Comparison of ENCODE assay signal across 8 cellular contexts in the genomic region with DNA sequence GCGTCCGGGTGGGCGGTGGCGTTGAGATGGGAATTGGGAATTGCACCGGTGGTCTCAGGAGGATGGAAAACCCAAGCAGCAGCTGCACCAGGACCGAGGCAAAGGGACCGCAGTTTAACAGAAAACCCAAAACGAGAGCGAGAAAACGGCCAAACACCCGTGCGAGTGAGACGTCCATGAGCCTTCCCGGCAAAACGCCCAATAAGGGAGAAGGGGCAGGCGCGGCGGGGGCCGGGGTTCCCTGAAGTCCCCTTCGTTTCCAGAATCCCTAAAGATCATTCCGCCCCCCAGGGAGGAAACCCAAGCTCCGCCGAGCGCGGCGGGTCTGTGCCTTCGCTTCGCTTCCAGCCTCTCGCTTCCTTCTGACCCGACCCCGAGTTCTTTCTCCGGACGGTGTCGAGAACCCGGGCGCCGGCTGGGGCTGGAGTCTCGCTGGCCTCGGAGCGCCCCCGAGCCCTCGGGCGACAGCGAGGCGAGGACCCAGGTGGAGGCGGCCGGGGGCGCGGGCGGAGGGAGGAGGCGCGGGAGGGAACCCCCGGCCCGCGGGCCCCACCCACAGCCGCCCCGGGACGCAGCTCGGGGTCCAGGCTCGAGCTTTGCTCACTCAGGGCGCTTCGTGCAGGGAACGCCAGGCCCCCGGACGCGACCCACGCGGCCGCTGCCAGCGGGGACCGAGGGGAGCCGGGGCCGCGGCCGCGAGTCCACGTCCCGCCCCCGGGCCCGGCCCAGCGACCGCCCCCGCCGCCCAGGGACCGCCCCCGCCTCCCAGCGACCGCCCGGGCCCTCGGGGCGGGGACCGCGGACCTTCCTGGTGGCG. TPM values are rescaled to one million over a fixed set of nuclear protein-coding genes. Genes with fewer than 3 reads are reported as not detected.
DNase-seq lines count a peak whose midpoint lies in the region; ATAC-seq and TF ChIP-seq lines count a peak whose summit lies in the region.

A gene (plus strand): TSS at position 799 of the 817 bp plus-strand sequence. CDS start 691 bp downstream, outside the sequence.

- ATAC-seq in HCT116 = peak; percentile 90
- peak; percentile 20 to 33 for ATAC-seq in activated T-cell treated with anti-CD3 and anti-CD28 coated beads, Interleukin-2, amount 50 U/mL, for 4 hours

- no peak for TF ChIP-seq RAD21 in HCT116 (IDR thresholded peaks at IDR 0.05; ENCODE audit: low read depth)

- TF ChIP-seq CTCF in HCT116 (IDR thresholded peaks at IDR 0.05 in 2 of 3, conservative IDR thresholded peaks at IDR 0.05 in 1 of 3; ENCODE audit: borderline replicate concordance in 1 of 3, insufficient read depth in 1 of 3, low read depth in 2 of 3, low read length in 2 of 3) = no peak
- TF ChIP-seq CTCF in fibroblast of pulmonary artery (IDR thresholded peaks at IDR 0.05; ENCODE audit: low read length, missing control alignments) = no peak
- TF ChIP-seq CTCF in nephron progenitor cell (IDR thresholded peaks at IDR 0.05) = no peak

- intact Hi-C loops in HCT116 (cut with micrococcal nuclease) = loop anchor here (5.0 kb wide), 1 partner anchor 51 kb away; a partner anchor contains a TSS

- RAD21 ChIA-PET in HCT116 (lab: Charles Lee; ENCODE audit: low non-redundant PET in 1 of 2, low total read pairs in 2 of 2, uncharacterized antibody in 2 of 2, unreplicated experiment in 2 of 2) = no interaction called here

- no peaks in the 10 kb centered on the region for H3K27me3 ChIP-seq in HCT116 (ENCODE audit: insufficient read depth, low read length)

- peak within 1 kb of the TSS; percentile 19 for H3K27ac Mint-ChIP-seq in nephron progenitor cell

- H3K9me3 Mint-ChIP-seq in activated T-cell treated with anti-CD3 and anti-CD28 coated beads, Interleukin-2, amount 50 U/mL, for 4 hours = no peaks in the 10 kb centered on the region
- no peaks in the 10 kb centered on the region for H3K9me3 Mint-ChIP-seq in nephron progenitor cell

- no peaks in the 10 kb centered on the region for H3K9me2 ChIP-seq in HCT116 (ENCODE audit: insufficient read depth)

- peak within 1 kb of the TSS; percentile 90 for H3K4me2 ChIP-seq in HCT116 (ENCODE audit: low read length)

- DNase-seq in EL (peak; percentile 58), HCT116 (ENCODE audit: low read depth, low spot score) (no peak), NCI-H748 treated with DMSO at 0.1 percent for 48 hours (lab: John Stamatoyannopoulos, UW) (peak; percentile 13), fibroblast of pulmonary artery (ENCODE audit: low read depth) (peak; percentile 33), nephron progenitor cell (peak; percentile 81), superior temporal gyrus (ENCODE audit: extremely low spot score) (no peak), SIG-M5 (lab: John Stamatoyannopoulos, UW) (no peak)
- DNase-seq in activated T-cell treated with anti-CD3 and anti-CD28 coated beads, Interleukin-2, amount 50 U/mL, for 4 hours = peak; percentile 50

- no peaks in the 10 kb centered on the region for H3K9me3 ChIP-seq in HCT116 (ENCODE audit: control insufficient read depth in 1 of 2, insufficient read depth in 1 of 2, low read depth in 1 of 2, low read length in 2 of 2)

- no TSS peak for BruUV-seq in HCT116 (replicated peaks; lab: Mats Ljungman, UMichigan)

- peaks cover 29% of the 10 kb centered on the region for H3K4me1 Mint-ChIP-seq in activated T-cell treated with anti-CD3 and anti-CD28 coated beads, Interleukin-2, amount 50 U/mL, for 4 hours (ENCODE audit: low read depth)
- peaks cover 61% of the 10 kb centered on the region for H3K4me1 Mint-ChIP-seq in nephron progenitor cell

- H3K9ac ChIP-seq in HCT116 (ENCODE audit: low read length) = peak within 1 kb of the TSS; percentile 76

- peaks cover 14 to 25% of the 10 kb centered on the region in 2 experiments for H3K4me1 ChIP-seq in HCT116 (ENCODE audit: control insufficient read depth in 1 of 2, insufficient read depth in 2 of 2, low read length in 2 of 2)

- H3K4me3 Mint-ChIP-seq in activated T-cell treated with anti-CD3 and anti-CD28 coated beads, Interleukin-2, amount 50 U/mL, for 4 hours = peak within 1 kb of the TSS; percentile 96
- H3K4me3 Mint-ChIP-seq in nephron progenitor cell = peak within 1 kb of the TSS; percentile 85

- CTCF ChIA-PET in HCT116 (lab: Charles Lee) = no interaction called here

- no peaks in the 10 kb centered on the region for H3K36me3 Mint-ChIP-seq in activated T-cell treated with anti-CD3 and anti-CD28 coated beads, Interleukin-2, amount 50 U/mL, for 4 hours (ENCODE audit: insufficient read depth)
- peaks cover 6% of the 10 kb centered on the region for H3K36me3 Mint-ChIP-seq in nephron progenitor cell (ENCODE audit: low read depth)

- POLR2A ChIA-PET in HCT116 (lab: Charles Lee) = no interaction called here

- H3K27me3 Mint-ChIP-seq in activated T-cell treated with anti-CD3 and anti-CD28 coated beads, Interleukin-2, amount 50 U/mL, for 4 hours (ENCODE audit: low read depth) = no peaks in the 10 kb centered on the region
- H3K27me3 Mint-ChIP-seq in nephron progenitor cell (ENCODE audit: low read depth, poor library complexity) = peaks cover 9% of the 10 kb centered on the region

- TF ChIP-seq POLR2A in HCT116 (IDR thresholded peaks at IDR 0.05; ENCODE audit: borderline replicate concordance, extremely low read depth, insufficient read depth, insufficient read length) = no peak

- H2AFZ ChIP-seq in HCT116 (ENCODE audit: low read depth, low read length, poor library complexity, severe bottlenecking) = no peak within 1 kb of the TSS

- peaks cover 7% of the 10 kb centered on the region; the same call in 1 of the 2 replicates for H3K79me2 ChIP-seq in HCT116 (ENCODE audit: insufficient read depth, low read length)

- no peaks in the 10 kb centered on the region; a peak in 1 of 4 replicates for H3K36me3 ChIP-seq in HCT116 (ENCODE audit: control insufficient read depth in 1 of 2, insufficient read depth in 2 of 2, low read length in 2 of 2)

- H3K4me3 ChIP-seq in HCT116 (replicated peaks in 1 of 2; ENCODE audit: low read depth in 1 of 2, low read length in 2 of 2) (peak within 1 kb of the TSS; percentile 59 to 72), fibroblast of pulmonary artery (replicated peaks; ENCODE audit: low read depth, low read length) (peak within 1 kb of the TSS; percentile 52)

- H4K20me1 ChIP-seq in HCT116 (ENCODE audit: insufficient read depth) = no peaks in the 10 kb centered on the region

- H3K27ac ChIP-seq in HCT116 (ENCODE audit: low read depth, low read length) = peak within 1 kb of the TSS; percentile 79; the same call in 1 of the 2 replicates

TF ChIP-seq in HCT116, 20 proteins besides CTCF, POLR2A, EP300 and RAD21:
- no peak for TF ChIP-seq EZH2phosphoT487 (IDR thresholded peaks at IDR 0.05; ENCODE audit: borderline replicate concordance)
- peak; percentile 33; the same call in 1 of the 2 replicates for TF ChIP-seq ZFX (IDR thresholded peaks at IDR 0.05)
- no peak for TF ChIP-seq CBX3 (IDR thresholded peaks at IDR 0.05; ENCODE audit: low read depth)
- TF ChIP-seq EGR1 (IDR thresholded peaks at IDR 0.05; ENCODE audit: low read depth) = peak; percentile 69

RNA-seq across cellular contexts. Expression of the gene that starts here (rescaled TPM):
- total RNA-seq in HCT116 (2021; ENCODE audit: unreplicated experiment) = 57.5 TPM
- polyA plus RNA-seq in HCT116 (2012) = 33.9 and 37.6 TPM in 2 replicates
- total RNA-seq in activated T-cell treated with anti-CD3 and anti-CD28 coated beads, Interleukin-2, amount 50 U/mL, for 4 hours = 10 to 100 TPM; 16.6 to 76.3 (median 28.3) TPM

Comparison
In these comparisons a context has a peak if more than half of its experiments do, and no peak if none do; other contexts are left out.
1. DNase-seq: peak in EL (single experiment), NCI-H748 treated with DMSO at 0.1 percent for 48 hours (single experiment), activated T-cell treated with anti-CD3 and anti-CD28 coated beads, Interleukin-2, amount 50 U/mL, for 4 hours (single experiment), fibroblast of pulmonary artery (single experiment) and nephron progenitor cell (single experiment); none in HCT116 (single experiment), superior temporal gyrus (single experiment) and SIG-M5 (single experiment).